ENCODE assay signal across 5 cellular contexts in genomic region chr16:30706046-30706445, GRCh38.
"Had no signal": no experiment of that assay in that cellular context is flagged by ENCODE, and none has a peak within 500 bp of the region (broad histone marks: within the 10 kb centered on the region; RNA-seq: fewer than 3 reads in every experiment).

No MANE protein-coding gene starts in this region.

- DNase-seq: H9, HCEC 1CT, IMR-90 had no signal

- H3K4me3 Mint-ChIP-seq: GM23338, H9 had no signal

- H3K4me3 ChIP-seq: GM23338, K562 had no signal

- H3K27ac Mint-ChIP-seq: GM23338, H9 had no signal

- H3K9me3 Mint-ChIP-seq: GM23338, H9 had no signal

- H3K4me1 Mint-ChIP-seq: GM23338, H9 had no signal

- ATAC-seq: GM23338, K562 had no signal
